ENCODE assay signal across 8 cellular contexts in genomic region chr1:115771847-115772457, GRCh38. TPM values are rescaled to one million over a fixed set of nuclear protein-coding genes. Genes with fewer than 3 reads are reported as not detected.
DNase-seq lines count a peak whose midpoint lies in the region; ATAC-seq, FAIRE-seq and TF ChIP-seq lines count a peak whose summit lies in the region.

No MANE protein-coding gene starts in this region.

- peak; percentile 89 for FAIRE-seq in urothelium cell line (lab: Jason Lieb, UNC)

- H3K4me3 ChIP-seq in AG09309 (ENCODE audit: control insufficient read depth, low read depth, low read length): no peak overlapping the region
- H3K4me3 ChIP-seq in epithelial cell of esophagus (ENCODE audit: low read length): no peak overlapping the region

- TF ChIP-seq CTCF in AG09309 (IDR thresholded peaks at IDR 0.05; ENCODE audit: control insufficient read depth, insufficient read depth, low read depth, low read length, missing control alignments) (peak; percentile 80), GM13977 (IDR thresholded peaks at IDR 0.05; ENCODE audit: extremely low read depth, insufficient read depth, missing control alignments) (peak; percentile 77), epithelial cell of esophagus (IDR thresholded peaks at IDR 0.05; ENCODE audit: insufficient read depth, low read depth, low read length, missing control alignments) (peak; percentile 76)

- peak; percentile 92 for ATAC-seq in HG02884 (IDR thresholded peaks at IDR 0.05; ENCODE audit: unreplicated experiment)

- in situ Hi-C loops in GM13977 (cut with MboI; ENCODE audit: low pct_unique_long_range_greater_than_20kb, low sequenced_read_pairs, unreplicated experiment): loop anchor here (5.0 to 10.0 kb wide), 2 partner anchors 55 to 167 kb away; no protein-coding TSS in a partner anchor

- DNase-seq in AG09309 (ENCODE audit: low read depth): peak; percentile 61
- DNase-seq in GM13977 (ENCODE audit: low spot score): peak; percentile 67
- DNase-seq in NCI-H1105 treated with DMSO at 0.1 percent for 48 hours (lab: John Stamatoyannopoulos, UW): peak; percentile 93
- peak; percentile 65 for DNase-seq in SK-N-DZ (ENCODE audit: low spot score)
- peak; percentile 99 for DNase-seq in epithelial cell of esophagus (ENCODE audit: low read depth)
- peak; percentile 90 for DNase-seq in medulla oblongata (ENCODE audit: extremely low spot score)
- peak; percentile 91 for DNase-seq in urothelium cell line (ENCODE audit: low spot score)

RNA-seq across cellular contexts. Expression of gene CASQ2, which starts 3.4 kb away (rescaled TPM):
- not detected in 2 replicates for polyA plus RNA-seq in SK-N-DZ (2014; cell fraction: cytosol; rRNA removed)
- polyA plus RNA-seq in SK-N-DZ (2014; cell fraction: nucleus; rRNA removed): not detected in 2 replicates
